1 cellular context compared by ENCODE assay signal in the genomic region with DNA sequence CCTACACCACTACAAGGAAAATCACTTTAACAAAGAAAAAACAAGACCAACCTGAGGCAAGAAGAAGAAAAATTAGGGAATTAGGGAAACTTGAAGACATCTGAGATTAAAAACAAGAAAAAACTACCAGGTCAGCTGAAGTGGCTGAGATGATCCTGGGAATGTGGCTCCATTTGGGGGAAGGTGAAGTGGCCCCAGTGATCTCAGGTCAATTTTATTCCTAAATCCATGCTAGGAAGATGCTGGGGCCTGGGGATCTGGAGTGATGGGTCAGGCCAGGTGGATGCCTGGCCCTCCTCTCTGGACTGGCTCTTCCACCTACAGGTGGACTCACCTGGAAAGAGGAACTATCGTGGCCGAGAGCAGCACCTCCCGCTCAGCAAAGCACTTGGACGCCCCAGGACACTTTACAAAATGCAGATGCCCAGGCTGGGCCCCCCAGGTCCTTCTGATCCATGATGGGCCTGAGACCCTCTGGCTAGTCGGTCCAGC.
A peak's percentile ranks its signal among the peaks of the same experiment; 100 is the strongest.
TF ChIP-seq lines count a peak whose summit lies in the region.

No MANE protein-coding gene starts in this region.

TF ChIP-seq in K562, 482 proteins besides CTCF, POLR2A, EP300 and RAD21 (continued from another document and continues in another):
- TF ChIP-seq, protein P1, sequence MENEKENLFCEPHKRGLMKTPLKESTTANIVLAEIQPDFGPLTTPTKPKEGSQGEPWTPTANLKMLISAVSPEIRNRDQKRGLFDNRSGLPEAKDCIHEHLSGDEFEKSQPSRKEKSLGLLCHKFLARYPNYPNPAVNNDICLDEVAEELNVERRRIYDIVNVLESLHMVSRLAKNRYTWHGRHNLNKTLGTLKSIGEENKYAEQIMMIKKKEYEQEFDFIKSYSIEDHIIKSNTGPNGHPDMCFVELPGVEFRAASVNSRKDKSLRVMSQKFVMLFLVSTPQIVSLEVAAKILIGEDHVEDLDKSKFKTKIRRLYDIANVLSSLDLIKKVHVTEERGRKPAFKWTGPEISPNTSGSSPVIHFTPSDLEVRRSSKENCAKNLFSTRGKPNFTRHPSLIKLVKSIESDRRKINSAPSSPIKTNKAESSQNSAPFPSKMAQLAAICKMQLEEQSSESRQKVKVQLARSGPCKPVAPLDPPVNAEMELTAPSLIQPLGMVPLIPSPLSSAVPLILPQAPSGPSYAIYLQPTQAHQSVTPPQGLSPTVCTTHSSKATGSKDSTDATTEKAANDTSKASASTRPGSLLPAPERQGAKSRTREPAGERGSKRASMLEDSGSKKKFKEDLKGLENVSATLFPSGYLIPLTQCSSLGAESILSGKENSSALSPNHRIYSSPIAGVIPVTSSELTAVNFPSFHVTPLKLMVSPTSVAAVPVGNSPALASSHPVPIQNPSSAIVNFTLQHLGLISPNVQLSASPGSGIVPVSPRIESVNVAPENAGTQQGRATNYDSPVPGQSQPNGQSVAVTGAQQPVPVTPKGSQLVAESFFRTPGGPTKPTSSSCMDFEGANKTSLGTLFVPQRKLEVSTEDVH (IDR thresholded peaks at IDR 0.05; ENCODE audit: low read depth, partially characterized antibody) = no peak
- TF ChIP-seq CREB1 (IDR thresholded peaks at IDR 0.05) (no peak), CREB1 (CRISPR knock-in tag; IDR thresholded peaks at IDR 0.05) (no peak), ATF2 (CRISPR knock-in tag; IDR thresholded peaks at IDR 0.05) (no peak), MTA2 (IDR thresholded peaks at IDR 0.05; ENCODE audit: low read depth) (no peak), RBBP5 (IDR thresholded peaks at IDR 0.05; ENCODE audit: borderline replicate concordance, insufficient read depth, low read length, poor library complexity, severe bottlenecking) (no peak), SRSF9 (IDR thresholded peaks at IDR 0.05; ENCODE audit: borderline replicate concordance, low read depth, low read length) (no peak), FOS (IDR thresholded peaks at IDR 0.05; ENCODE audit: extremely low read depth, insufficient read length) (no peak), CTCFL (IDR thresholded peaks at IDR 0.05; ENCODE audit: borderline replicate concordance, insufficient read depth, low read depth, low read length, poor library complexity, severe bottlenecking) (no peak), PPARD (CRISPR knock-in tag; IDR thresholded peaks at IDR 0.05) (0 out of 2 replicates have a peak, but pooled peaks have one; percentile 4), RCOR1 (IDR thresholded peaks at IDR 0.05; ENCODE audit: borderline replicate concordance in 1 of 2, low read depth in 2 of 2, low read length in 2 of 2) (no peak), ATF4 (CRISPR knock-in tag; IDR thresholded peaks at IDR 0.05) (no peak), ZNF75A (CRISPR knock-in tag; IDR thresholded peaks at IDR 0.05) (peak; percentile 19; the same call in 1 of the 2 replicates), TCF15 (CRISPR knock-in tag; IDR thresholded peaks at IDR 0.05) (0 out of 2 replicates have a peak, but pooled peaks have one; percentile 49), KAT8 (IDR thresholded peaks at IDR 0.05; ENCODE audit: low read depth) (no peak), WHSC1 (IDR thresholded peaks at IDR 0.05; ENCODE audit: low read length) (no peak), ZNF551 (CRISPR knock-in tag; IDR thresholded peaks at IDR 0.05) (no peak), SIRT6 (IDR thresholded peaks at IDR 0.05; ENCODE audit: low read depth, low read length) (no peak), SPI1 (IDR thresholded peaks at IDR 0.05; ENCODE audit: borderline replicate concordance, low read depth, low read length) (0 out of 2 replicates have a peak, but pooled peaks have one; percentile 12), ZNF76 (CRISPR knock-in tag; IDR thresholded peaks at IDR 0.05; ENCODE audit: borderline replicate concordance) (no peak), RBM15 (IDR thresholded peaks at IDR 0.05; ENCODE audit: insufficient read depth, low read length) (no peak), KLF10 (CRISPR knock-in tag; IDR thresholded peaks at IDR 0.05) (no peak), ZFP30 (CRISPR knock-in tag; IDR thresholded peaks at IDR 0.05; ENCODE audit: borderline replicate concordance) (peak; percentile 50; the same call in 1 of the 2 replicates), ZNF717 (CRISPR knock-in tag; IDR thresholded peaks at IDR 0.05) (no peak), NR4A1 (CRISPR knock-in tag; IDR thresholded peaks at IDR 0.05) (no peak), NR4A1 (tag; IDR thresholded peaks at IDR 0.05) (no peak), SMAD4 (CRISPR knock-in tag; conservative IDR thresholded peaks at IDR 0.05) (0 out of 2 replicates have a peak, but pooled peaks have one; percentile 17), ZNF785 (CRISPR knock-in tag; IDR thresholded peaks at IDR 0.05) (peak; percentile 33), MTF1 (CRISPR knock-in tag; IDR thresholded peaks at IDR 0.05; ENCODE audit: borderline replicate concordance) (no peak), SRSF3 (IDR thresholded peaks at IDR 0.05; ENCODE audit: insufficient read depth, low read length) (peak; percentile 60; the same call in 1 of the 2 replicates), ZKSCAN1 (IDR thresholded peaks at IDR 0.05; ENCODE audit: low read depth, low read length) (no peak), AFF1 (IDR thresholded peaks at IDR 0.05; ENCODE audit: low read depth in 1 of 2, partially characterized antibody in 2 of 2) (no peak), DMBX1 (CRISPR knock-in tag; IDR thresholded peaks at IDR 0.05; ENCODE audit: borderline replicate concordance) (0 out of 2 replicates have a peak, but pooled peaks have one; percentile 53), CREB5 (CRISPR knock-in tag; IDR thresholded peaks at IDR 0.05) (no peak), TCF7L2 (IDR thresholded peaks at IDR 0.05; ENCODE audit: low read depth, low read length) (no peak), ZNF165 (CRISPR knock-in tag; IDR thresholded peaks at IDR 0.05; ENCODE audit: borderline replicate concordance) (peak; percentile 65), SRF (CRISPR knock-in tag; IDR thresholded peaks at IDR 0.05) (0 out of 4 replicates have a peak, but pooled peaks of 1 of the 2 experiments have one; percentile 36), SP2 (IDR thresholded peaks at IDR 0.05; ENCODE audit: extremely low read depth, low read depth, low read length, poor library complexity, severe bottlenecking) (no peak), JUNB (CRISPR knock-in tag; conservative IDR thresholded peaks at IDR 0.05) (0 out of 2 replicates have a peak, but pooled peaks have one; percentile 4)
- TF ChIP-seq, protein P2, sequence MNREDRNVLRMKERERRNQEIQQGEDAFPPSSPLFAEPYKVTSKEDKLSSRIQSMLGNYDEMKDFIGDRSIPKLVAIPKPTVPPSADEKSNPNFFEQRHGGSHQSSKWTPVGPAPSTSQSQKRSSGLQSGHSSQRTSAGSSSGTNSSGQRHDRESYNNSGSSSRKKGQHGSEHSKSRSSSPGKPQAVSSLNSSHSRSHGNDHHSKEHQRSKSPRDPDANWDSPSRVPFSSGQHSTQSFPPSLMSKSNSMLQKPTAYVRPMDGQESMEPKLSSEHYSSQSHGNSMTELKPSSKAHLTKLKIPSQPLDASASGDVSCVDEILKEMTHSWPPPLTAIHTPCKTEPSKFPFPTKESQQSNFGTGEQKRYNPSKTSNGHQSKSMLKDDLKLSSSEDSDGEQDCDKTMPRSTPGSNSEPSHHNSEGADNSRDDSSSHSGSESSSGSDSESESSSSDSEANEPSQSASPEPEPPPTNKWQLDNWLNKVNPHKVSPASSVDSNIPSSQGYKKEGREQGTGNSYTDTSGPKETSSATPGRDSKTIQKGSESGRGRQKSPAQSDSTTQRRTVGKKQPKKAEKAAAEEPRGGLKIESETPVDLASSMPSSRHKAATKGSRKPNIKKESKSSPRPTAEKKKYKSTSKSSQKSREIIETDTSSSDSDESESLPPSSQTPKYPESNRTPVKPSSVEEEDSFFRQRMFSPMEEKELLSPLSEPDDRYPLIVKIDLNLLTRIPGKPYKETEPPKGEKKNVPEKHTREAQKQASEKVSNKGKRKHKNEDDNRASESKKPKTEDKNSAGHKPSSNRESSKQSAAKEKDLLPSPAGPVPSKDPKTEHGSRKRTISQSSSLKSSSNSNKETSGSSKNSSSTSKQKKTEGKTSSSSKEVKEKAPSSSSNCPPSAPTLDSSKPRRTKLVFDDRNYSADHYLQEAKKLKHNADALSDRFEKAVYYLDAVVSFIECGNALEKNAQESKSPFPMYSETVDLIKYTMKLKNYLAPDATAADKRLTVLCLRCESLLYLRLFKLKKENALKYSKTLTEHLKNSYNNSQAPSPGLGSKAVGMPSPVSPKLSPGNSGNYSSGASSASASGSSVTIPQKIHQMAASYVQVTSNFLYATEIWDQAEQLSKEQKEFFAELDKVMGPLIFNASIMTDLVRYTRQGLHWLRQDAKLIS (CRISPR knock-in tag; IDR thresholded peaks at IDR 0.05) = no peak
- TF ChIP-seq, protein P3, sequence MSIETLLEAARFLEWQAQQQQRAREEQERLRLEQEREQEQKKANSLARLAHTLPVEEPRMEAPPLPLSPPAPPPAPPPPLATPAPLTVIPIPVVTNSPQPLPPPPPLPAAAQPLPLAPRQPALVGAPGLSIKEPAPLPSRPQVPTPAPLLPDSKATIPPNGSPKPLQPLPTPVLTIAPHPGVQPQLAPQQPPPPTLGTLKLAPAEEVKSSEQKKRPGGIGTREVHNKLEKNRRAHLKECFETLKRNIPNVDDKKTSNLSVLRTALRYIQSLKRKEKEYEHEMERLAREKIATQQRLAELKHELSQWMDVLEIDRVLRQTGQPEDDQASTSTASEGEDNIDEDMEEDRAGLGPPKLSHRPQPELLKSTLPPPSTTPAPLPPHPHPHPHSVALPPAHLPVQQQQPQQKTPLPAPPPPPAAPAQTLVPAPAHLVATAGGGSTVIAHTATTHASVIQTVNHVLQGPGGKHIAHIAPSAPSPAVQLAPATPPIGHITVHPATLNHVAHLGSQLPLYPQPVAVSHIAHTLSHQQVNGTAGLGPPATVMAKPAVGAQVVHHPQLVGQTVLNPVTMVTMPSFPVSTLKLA (conservative IDR thresholded peaks at IDR 0.05) = no peak
